In genomic region chr1:58754683-58755467, GRCh38 we compare ENCODE assay signal across 1 cellular context.
TF ChIP-seq lines count a peak whose summit lies in the region.

No MANE protein-coding gene starts in this region.

TF ChIP-seq in K562, 482 proteins besides CTCF, POLR2A, EP300 and RAD21 (continues in another document):
- TF ChIP-seq, protein P1, sequence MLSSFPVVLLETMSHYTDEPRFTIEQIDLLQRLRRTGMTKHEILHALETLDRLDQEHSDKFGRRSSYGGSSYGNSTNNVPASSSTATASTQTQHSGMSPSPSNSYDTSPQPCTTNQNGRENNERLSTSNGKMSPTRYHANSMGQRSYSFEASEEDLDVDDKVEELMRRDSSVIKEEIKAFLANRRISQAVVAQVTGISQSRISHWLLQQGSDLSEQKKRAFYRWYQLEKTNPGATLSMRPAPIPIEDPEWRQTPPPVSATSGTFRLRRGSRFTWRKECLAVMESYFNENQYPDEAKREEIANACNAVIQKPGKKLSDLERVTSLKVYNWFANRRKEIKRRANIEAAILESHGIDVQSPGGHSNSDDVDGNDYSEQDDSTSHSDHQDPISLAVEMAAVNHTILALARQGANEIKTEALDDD (IDR thresholded peaks at IDR 0.05), result peak; percentile 72
- no peak for TF ChIP-seq SMAD4 (CRISPR knock-in tag; conservative IDR thresholded peaks at IDR 0.05)
- TF ChIP-seq SNAPC5 (CRISPR knock-in tag; IDR thresholded peaks at IDR 0.05), result no peak
- no peak for TF ChIP-seq HNRNPK (IDR thresholded peaks at IDR 0.05; ENCODE audit: low read depth, low read length, poor library complexity, severe bottlenecking)
- TF ChIP-seq ARID1B (IDR thresholded peaks at IDR 0.05), result peak; percentile 87
- no peak for TF ChIP-seq KDM4B (IDR thresholded peaks at IDR 0.05; ENCODE audit: borderline replicate concordance in 2 of 2, low read depth in 1 of 2)
- 0 out of 2 replicates have a peak, but pooled peaks have one; percentile 42 for TF ChIP-seq ZNF766 (CRISPR knock-in tag; conservative IDR thresholded peaks at IDR 0.05)
- TF ChIP-seq ELF1 (tag; IDR thresholded peaks at IDR 0.05), result no peak
- TF ChIP-seq ZEB2 (IDR thresholded peaks at IDR 0.05), result peak; percentile 53; the same call in 1 of the 2 replicates
- no peak for TF ChIP-seq MEF2A (IDR thresholded peaks at IDR 0.05; ENCODE audit: control insufficient read depth, low read depth, low read length)
- peak; percentile 81 for TF ChIP-seq CBFA2T3 (IDR thresholded peaks at IDR 0.05)
- TF ChIP-seq SMARCA4 (IDR thresholded peaks at IDR 0.05), result peak; percentile 71; the same call in 1 of the 2 replicates
- TF ChIP-seq RCOR1 (IDR thresholded peaks at IDR 0.05; ENCODE audit: borderline replicate concordance in 1 of 2, low read depth in 2 of 2, low read length in 2 of 2), result peak in 1 of 2 experiments; percentile 85; a peak in 2 of 4 replicates
- TF ChIP-seq ZNF695 (CRISPR knock-in tag; IDR thresholded peaks at IDR 0.05), result no peak
- no peak for TF ChIP-seq MYNN (IDR thresholded peaks at IDR 0.05)
- no peak for TF ChIP-seq MYNN (CRISPR knock-in tag; IDR thresholded peaks at IDR 0.05)
- TF ChIP-seq NR2F6 (CRISPR knock-in tag; IDR thresholded peaks at IDR 0.05), result no peak
- TF ChIP-seq MYC (IDR thresholded peaks at IDR 0.05; ENCODE audit: low read depth, low read length), result peak; percentile 44; the same call in 1 of the 2 replicates
- no peak for TF ChIP-seq MYC (CRISPR knock-in tag; IDR thresholded peaks at IDR 0.05; ENCODE audit: borderline replicate concordance, low read depth)
- TF ChIP-seq ZNF274 (IDR thresholded peaks at IDR 0.05; ENCODE audit: borderline replicate concordance, low read depth, low read length), result no peak
- TF ChIP-seq TRIM28 (IDR thresholded peaks at IDR 0.05), result no peak
- no peak for TF ChIP-seq BRCA1 (IDR thresholded peaks at IDR 0.05)
- TF ChIP-seq BRCA1 (CRISPR knock-in tag; IDR thresholded peaks at IDR 0.05), result no peak
- no peak for TF ChIP-seq HDAC8 (tag; IDR thresholded peaks at IDR 0.05)
- TF ChIP-seq, protein P2, sequence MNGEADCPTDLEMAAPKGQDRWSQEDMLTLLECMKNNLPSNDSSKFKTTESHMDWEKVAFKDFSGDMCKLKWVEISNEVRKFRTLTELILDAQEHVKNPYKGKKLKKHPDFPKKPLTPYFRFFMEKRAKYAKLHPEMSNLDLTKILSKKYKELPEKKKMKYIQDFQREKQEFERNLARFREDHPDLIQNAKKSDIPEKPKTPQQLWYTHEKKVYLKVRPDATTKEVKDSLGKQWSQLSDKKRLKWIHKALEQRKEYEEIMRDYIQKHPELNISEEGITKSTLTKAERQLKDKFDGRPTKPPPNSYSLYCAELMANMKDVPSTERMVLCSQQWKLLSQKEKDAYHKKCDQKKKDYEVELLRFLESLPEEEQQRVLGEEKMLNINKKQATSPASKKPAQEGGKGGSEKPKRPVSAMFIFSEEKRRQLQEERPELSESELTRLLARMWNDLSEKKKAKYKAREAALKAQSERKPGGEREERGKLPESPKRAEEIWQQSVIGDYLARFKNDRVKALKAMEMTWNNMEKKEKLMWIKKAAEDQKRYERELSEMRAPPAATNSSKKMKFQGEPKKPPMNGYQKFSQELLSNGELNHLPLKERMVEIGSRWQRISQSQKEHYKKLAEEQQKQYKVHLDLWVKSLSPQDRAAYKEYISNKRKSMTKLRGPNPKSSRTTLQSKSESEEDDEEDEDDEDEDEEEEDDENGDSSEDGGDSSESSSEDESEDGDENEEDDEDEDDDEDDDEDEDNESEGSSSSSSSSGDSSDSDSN (IDR thresholded peaks at IDR 0.05; ENCODE audit: borderline replicate concordance in 1 of 2, low read depth in 2 of 2, low read length in 2 of 2), result no peak
- TF ChIP-seq SP2 (IDR thresholded peaks at IDR 0.05; ENCODE audit: extremely low read depth, low read depth, low read length, poor library complexity, severe bottlenecking), result no peak
- TF ChIP-seq ZNF589 (CRISPR knock-in tag; IDR thresholded peaks at IDR 0.05; ENCODE audit: low read depth), result 0 out of 2 replicates have a peak, but pooled peaks have one; percentile 55
- no peak for TF ChIP-seq NELFE (IDR thresholded peaks at IDR 0.05; ENCODE audit: insufficient read depth, insufficient read length)
- TF ChIP-seq MECOM (CRISPR knock-in tag; IDR thresholded peaks at IDR 0.05), result no peak
- TF ChIP-seq PML (IDR thresholded peaks at IDR 0.05; ENCODE audit: low read length), result peak; percentile 40; the same call in 1 of the 2 replicates
- no peak for TF ChIP-seq CBX2 (IDR thresholded peaks at IDR 0.05; ENCODE audit: insufficient read depth, low read length, poor library complexity, severe bottlenecking)
- peak; percentile 25 for TF ChIP-seq HDAC3 (IDR thresholded peaks at IDR 0.05; ENCODE audit: borderline replicate concordance, partially characterized antibody)
- TF ChIP-seq NR2C2 (CRISPR knock-in tag; IDR thresholded peaks at IDR 0.05), result no peak
- TF ChIP-seq NR2C2 (tag; IDR thresholded peaks at IDR 0.05), result no peak; the same call in 1 of the 2 replicates
- TF ChIP-seq MTA2 (IDR thresholded peaks at IDR 0.05; ENCODE audit: low read depth), result peak; percentile 58; the same call in 1 of the 2 replicates
- peak; percentile 72; the same call in 1 of the 2 replicates for TF ChIP-seq CTBP1 (IDR thresholded peaks at IDR 0.05; ENCODE audit: borderline replicate concordance)
- no peak for TF ChIP-seq ZNF239 (CRISPR knock-in tag; IDR thresholded peaks at IDR 0.05)
- no peak for TF ChIP-seq MEF2D (tag; conservative IDR thresholded peaks at IDR 0.05; ENCODE audit: low read depth)
- TF ChIP-seq DNMT1 (IDR thresholded peaks at IDR 0.05), result no peak
- TF ChIP-seq HMGN3 (IDR thresholded peaks at IDR 0.05; ENCODE audit: borderline replicate concordance, extremely low read depth, insufficient read length, low read depth, low read length), result peak; percentile 53
- no peak for TF ChIP-seq KLF6 (CRISPR knock-in tag; IDR thresholded peaks at IDR 0.05; ENCODE audit: borderline replicate concordance)
- TF ChIP-seq CXXC5 (CRISPR knock-in tag; IDR thresholded peaks at IDR 0.05), result no peak
- TF ChIP-seq, protein P3, sequence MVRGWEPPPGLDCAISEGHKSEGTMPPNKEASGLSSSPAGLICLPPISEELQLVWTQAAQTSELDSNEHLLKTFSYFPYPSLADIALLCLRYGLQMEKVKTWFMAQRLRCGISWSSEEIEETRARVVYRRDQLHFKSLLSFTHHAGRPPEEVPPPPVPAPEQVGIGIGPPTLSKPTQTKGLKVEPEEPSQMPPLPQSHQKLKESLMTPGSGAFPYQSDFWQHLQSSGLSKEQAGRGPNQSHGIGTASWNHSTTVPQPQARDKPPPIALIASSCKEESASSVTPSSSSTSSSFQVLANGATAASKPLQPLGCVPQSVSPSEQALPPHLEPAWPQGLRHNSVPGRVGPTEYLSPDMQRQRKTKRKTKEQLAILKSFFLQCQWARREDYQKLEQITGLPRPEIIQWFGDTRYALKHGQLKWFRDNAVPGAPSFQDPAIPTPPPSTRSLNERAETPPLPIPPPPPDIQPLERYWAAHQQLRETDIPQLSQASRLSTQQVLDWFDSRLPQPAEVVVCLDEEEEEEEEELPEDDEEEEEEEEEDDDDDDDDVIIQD (CRISPR knock-in tag; IDR thresholded peaks at IDR 0.05), result no peak
- peak; percentile 55 for TF ChIP-seq TCF3 (CRISPR knock-in tag; IDR thresholded peaks at IDR 0.05)
- TF ChIP-seq, protein P4, sequence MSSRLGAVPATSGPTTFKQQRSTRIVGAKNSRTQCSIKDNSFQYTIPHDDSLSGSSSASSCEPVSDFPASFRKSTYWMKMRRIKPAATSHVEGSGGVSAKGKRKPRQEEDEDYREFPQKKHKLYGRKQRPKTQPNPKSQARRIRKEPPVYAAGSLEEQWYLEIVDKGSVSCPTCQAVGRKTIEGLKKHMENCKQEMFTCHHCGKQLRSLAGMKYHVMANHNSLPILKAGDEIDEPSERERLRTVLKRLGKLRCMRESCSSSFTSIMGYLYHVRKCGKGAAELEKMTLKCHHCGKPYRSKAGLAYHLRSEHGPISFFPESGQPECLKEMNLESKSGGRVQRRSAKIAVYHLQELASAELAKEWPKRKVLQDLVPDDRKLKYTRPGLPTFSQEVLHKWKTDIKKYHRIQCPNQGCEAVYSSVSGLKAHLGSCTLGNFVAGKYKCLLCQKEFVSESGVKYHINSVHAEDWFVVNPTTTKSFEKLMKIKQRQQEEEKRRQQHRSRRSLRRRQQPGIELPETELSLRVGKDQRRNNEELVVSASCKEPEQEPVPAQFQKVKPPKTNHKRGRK (tag; IDR thresholded peaks at IDR 0.05), result no peak
- no peak for TF ChIP-seq POU5F1 (IDR thresholded peaks at IDR 0.05; ENCODE audit: borderline replicate concordance, low read depth, low read length, partially characterized antibody)
- peak; percentile 63; the same call in 1 of the 2 replicates for TF ChIP-seq DPF2 (IDR thresholded peaks at IDR 0.05)
- no peak for TF ChIP-seq POLR2H (tag; IDR thresholded peaks at IDR 0.05; ENCODE audit: low read depth)
- no peak for TF ChIP-seq ZNF282 (CRISPR knock-in tag; IDR thresholded peaks at IDR 0.05)
- TF ChIP-seq, protein P5, sequence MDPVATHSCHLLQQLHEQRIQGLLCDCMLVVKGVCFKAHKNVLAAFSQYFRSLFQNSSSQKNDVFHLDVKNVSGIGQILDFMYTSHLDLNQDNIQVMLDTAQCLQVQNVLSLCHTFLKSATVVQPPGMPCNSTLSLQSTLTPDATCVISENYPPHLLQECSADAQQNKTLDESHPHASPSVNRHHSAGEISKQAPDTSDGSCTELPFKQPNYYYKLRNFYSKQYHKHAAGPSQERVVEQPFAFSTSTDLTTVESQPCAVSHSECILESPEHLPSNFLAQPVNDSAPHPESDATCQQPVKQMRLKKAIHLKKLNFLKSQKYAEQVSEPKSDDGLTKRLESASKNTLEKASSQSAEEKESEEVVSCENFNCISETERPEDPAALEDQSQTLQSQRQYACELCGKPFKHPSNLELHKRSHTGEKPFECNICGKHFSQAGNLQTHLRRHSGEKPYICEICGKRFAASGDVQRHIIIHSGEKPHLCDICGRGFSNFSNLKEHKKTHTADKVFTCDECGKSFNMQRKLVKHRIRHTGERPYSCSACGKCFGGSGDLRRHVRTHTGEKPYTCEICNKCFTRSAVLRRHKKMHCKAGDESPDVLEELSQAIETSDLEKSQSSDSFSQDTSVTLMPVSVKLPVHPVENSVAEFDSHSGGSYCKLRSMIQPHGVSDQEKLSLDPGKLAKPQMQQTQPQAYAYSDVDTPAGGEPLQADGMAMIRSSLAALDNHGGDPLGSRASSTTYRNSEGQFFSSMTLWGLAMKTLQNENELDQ (CRISPR knock-in tag; IDR thresholded peaks at IDR 0.05; ENCODE audit: borderline replicate concordance), result no peak
- no peak for TF ChIP-seq CAMTA2 (CRISPR knock-in tag; conservative IDR thresholded peaks at IDR 0.05)
- 0 out of 2 replicates have a peak, but pooled peaks have one; percentile 13 for TF ChIP-seq ZNF76 (CRISPR knock-in tag; IDR thresholded peaks at IDR 0.05; ENCODE audit: borderline replicate concordance)
- no peak for TF ChIP-seq PHTF2 (CRISPR knock-in tag; IDR thresholded peaks at IDR 0.05)
- no peak for TF ChIP-seq PHF8 (IDR thresholded peaks at IDR 0.05; ENCODE audit: borderline replicate concordance, low read length)
- TF ChIP-seq SRSF3 (IDR thresholded peaks at IDR 0.05; ENCODE audit: insufficient read depth, low read length), result no peak
- TF ChIP-seq ZNF140 (CRISPR knock-in tag; IDR thresholded peaks at IDR 0.05), result no peak
- no peak for TF ChIP-seq USF1 (CRISPR knock-in tag; IDR thresholded peaks at IDR 0.05)
- TF ChIP-seq TRIM24 (IDR thresholded peaks at IDR 0.05), result 0 out of 4 replicates have a peak, but pooled peaks of 1 of the 2 experiments have one; percentile 38
- TF ChIP-seq, protein P6, sequence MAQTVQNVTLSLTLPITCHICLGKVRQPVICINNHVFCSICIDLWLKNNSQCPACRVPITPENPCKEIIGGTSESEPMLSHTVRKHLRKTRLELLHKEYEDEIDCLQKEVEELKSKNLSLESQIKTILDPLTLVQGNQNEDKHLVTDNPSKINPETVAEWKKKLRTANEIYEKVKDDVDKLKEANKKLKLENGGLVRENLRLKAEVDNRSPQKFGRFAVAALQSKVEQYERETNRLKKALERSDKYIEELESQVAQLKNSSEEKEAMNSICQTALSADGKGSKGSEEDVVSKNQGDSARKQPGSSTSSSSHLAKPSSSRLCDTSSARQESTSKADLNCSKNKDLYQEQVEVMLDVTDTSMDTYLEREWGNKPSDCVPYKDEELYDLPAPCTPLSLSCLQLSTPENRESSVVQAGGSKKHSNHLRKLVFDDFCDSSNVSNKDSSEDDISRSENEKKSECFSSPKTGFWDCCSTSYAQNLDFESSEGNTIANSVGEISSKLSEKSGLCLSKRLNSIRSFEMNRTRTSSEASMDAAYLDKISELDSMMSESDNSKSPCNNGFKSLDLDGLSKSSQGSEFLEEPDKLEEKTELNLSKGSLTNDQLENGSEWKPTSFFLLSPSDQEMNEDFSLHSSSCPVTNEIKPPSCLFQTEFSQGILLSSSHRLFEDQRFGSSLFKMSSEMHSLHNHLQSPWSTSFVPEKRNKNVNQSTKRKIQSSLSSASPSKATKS (CRISPR knock-in tag; IDR thresholded peaks at IDR 0.05), result no peak
- TF ChIP-seq SNIP1 (IDR thresholded peaks at IDR 0.05; ENCODE audit: low read depth), result no peak
- peak; percentile 70; the same call in 1 of the 2 replicates for TF ChIP-seq SMARCE1 (IDR thresholded peaks at IDR 0.05)
- TF ChIP-seq KAT7 (CRISPR knock-in tag; IDR thresholded peaks at IDR 0.05; ENCODE audit: borderline replicate concordance), result no peak
- TF ChIP-seq TFAM (CRISPR knock-in tag; conservative IDR thresholded peaks at IDR 0.05), result no peak
- peak; percentile 83; the same call in 1 of the 2 replicates for TF ChIP-seq ZNF197 (CRISPR knock-in tag; IDR thresholded peaks at IDR 0.05; ENCODE audit: low read depth)
- TF ChIP-seq TAL1 (IDR thresholded peaks at IDR 0.05), result peak; percentile 81
- TF ChIP-seq BRD9 (IDR thresholded peaks at IDR 0.05; ENCODE audit: low read depth, partially characterized antibody), result no peak
- no peak for TF ChIP-seq FOXP1 (CRISPR knock-in tag; IDR thresholded peaks at IDR 0.05)
- no peak for TF ChIP-seq ETS2 (tag; IDR thresholded peaks at IDR 0.05; ENCODE audit: borderline replicate concordance, poor library complexity, severe bottlenecking)
- peak; percentile 49; the same call in 1 of the 2 replicates for TF ChIP-seq JUND (IDR thresholded peaks at IDR 0.05; ENCODE audit: borderline replicate concordance, low read depth, low read length)
- no peak; the same call in 2 of the 3 replicates for TF ChIP-seq JUND (tag; IDR thresholded peaks at IDR 0.05; ENCODE audit: borderline replicate concordance, low read depth, low read length)
- no peak for TF ChIP-seq PTRF (tag; IDR thresholded peaks at IDR 0.05)
- no peak for TF ChIP-seq NR2C1 (IDR thresholded peaks at IDR 0.05)
- 0 out of 2 replicates have a peak, but pooled peaks have one; percentile 15 for TF ChIP-seq NR2C1 (tag; IDR thresholded peaks at IDR 0.05)
